ENCODE assay signal across 8 cellular contexts in the genomic region with DNA sequence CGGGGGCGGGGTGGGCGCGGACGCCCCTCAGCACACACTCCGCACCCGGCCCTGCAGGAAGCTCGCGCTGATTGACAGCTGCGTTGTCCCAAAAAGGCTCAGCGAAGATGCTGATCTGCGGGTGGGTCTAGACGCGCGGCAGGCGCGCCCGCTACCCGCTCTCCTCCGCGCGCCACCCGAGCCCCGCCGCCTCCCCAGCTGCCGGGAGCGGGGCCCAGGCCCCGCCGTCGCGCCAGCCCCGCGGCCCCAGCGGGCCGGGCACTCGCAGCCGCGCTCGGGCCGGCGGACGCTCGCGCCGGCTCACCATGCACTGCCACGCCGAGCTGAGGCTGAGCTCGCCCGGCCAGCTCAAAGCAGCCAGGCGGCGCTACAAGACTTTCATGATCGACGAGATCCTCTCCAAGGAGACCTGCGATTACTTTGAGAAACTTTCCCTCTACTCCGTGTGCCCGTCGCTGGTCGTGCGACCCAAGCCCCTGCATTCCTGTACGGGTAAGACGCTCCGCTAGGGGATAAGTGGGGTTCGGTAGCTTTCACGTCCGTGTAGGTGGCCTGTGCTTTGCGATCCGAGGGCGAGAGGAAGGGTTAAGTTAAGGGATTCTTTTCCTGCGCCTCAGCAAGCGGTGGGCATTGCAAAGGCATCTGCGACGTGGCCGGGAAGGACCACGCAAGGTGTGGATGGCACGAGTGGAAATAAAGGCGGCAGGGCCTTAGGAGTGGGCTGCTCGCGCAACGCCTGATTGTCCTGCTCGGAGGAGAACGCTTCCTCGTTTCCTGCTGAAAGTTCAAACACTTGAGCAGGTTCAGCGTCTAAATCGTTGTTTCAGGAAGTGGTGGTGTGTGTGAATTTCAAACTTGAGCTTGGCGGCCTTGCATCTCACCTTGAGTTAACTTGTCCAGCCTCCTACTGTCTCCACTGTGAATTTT. TPM values are rescaled to one million over a fixed set of nuclear protein-coding genes. Genes with fewer than 3 reads are reported as not detected.
DNase-seq lines count a peak whose midpoint lies in the region; ATAC-seq and TF ChIP-seq lines count a peak whose summit lies in the region.

Gene BARX2, plus strand, starts transcription at position 118 of the 927 bp plus-strand sequence. Its CDS starts 188 bp downstream, at position 306.

- H3K79me1 ChIP-seq in IMR-90 (ENCODE audit: low read depth in 1 of 2, low read length in 2 of 2): no peaks in the 10 kb centered on the region

- no peaks in the 10 kb centered on the region for H3K9me3 ChIP-seq in IMR-90 (ENCODE audit: control insufficient read depth, insufficient read depth, low read length)

- intact Hi-C loops in IMR-90 (cut with micrococcal nuclease): loop anchor here (5.0 kb wide), 1 partner anchor 321 kb away; no protein-coding TSS in a partner anchor

- peaks cover 2% of the 10 kb centered on the region; the same call in 1 of the 2 replicates for H3K4me1 ChIP-seq in IMR-90 (ENCODE audit: control insufficient read depth, insufficient read depth, low read length)

- DNase-seq in DMS53 (lab: John Stamatoyannopoulos, UW) (peak; percentile 92), IMR-90 (peak; percentile 54), fibroblast of pulmonary artery (ENCODE audit: low read depth) (peak; percentile 66), neural crest cell (ENCODE audit: low read depth, low spot score) (peak; percentile 49)
- peak; percentile 27 for DNase-seq in activated CD4-positive, alpha-beta memory T cell treated with anti-CD3 and anti-CD28 coated beads, Interleukin-2, amount 10 ng/mL, durations not matched to agents 7 days and 5 days
- DNase-seq in stimulated activated naive CD4-positive, alpha-beta T cell (lab: John Stamatoyannopoulos, UW): no peak

- H3K4me3 ChIP-seq in IMR-90 (ENCODE audit: insufficient read depth, low read depth, low read length) (no peak within 1 kb of the TSS), fibroblast of pulmonary artery (replicated peaks; ENCODE audit: low read depth, low read length) (no peak within 1 kb of the TSS)

- no peak within 1 kb of the TSS for H4K5ac ChIP-seq in IMR-90 (ENCODE audit: low read depth, low read length)

- H2BK120ac ChIP-seq in IMR-90 (ENCODE audit: low read depth, low read length): no peak within 1 kb of the TSS

- no peak within 1 kb of the TSS for H4K8ac ChIP-seq in IMR-90 (ENCODE audit: low read depth in 2 of 2, low read length in 2 of 2)

- TF ChIP-seq RAD21 in IMR-90 (IDR thresholded peaks at IDR 0.05; ENCODE audit: low read length): peak; percentile 58

- 0% methylated on average over 26 of the region's 85 CpGs; no CpG with 5 or more reads in 1 of the 2 experiments for WGBS in IMR-90 (ENCODE audit: extremely low coverage in 2 of 2, insufficient read length in 1 of 2), 2 experiments

- H2BK20ac ChIP-seq in IMR-90 (ENCODE audit: low read depth, low read length): no peak within 1 kb of the TSS

- no peak within 1 kb of the TSS for H2BK5ac ChIP-seq in IMR-90 (ENCODE audit: low read depth, low read length, poor library complexity, severe bottlenecking)

- H2BK15ac ChIP-seq in IMR-90 (ENCODE audit: low read depth, low read length): no peak within 1 kb of the TSS

- H3K9me1 ChIP-seq in IMR-90 (ENCODE audit: insufficient read depth, low read length): no peaks in the 10 kb centered on the region

- H3K27me3 Mint-ChIP-seq in activated CD4-positive, alpha-beta memory T cell treated with anti-CD3 and anti-CD28 coated beads, Interleukin-2, amount 10 ng/mL, durations not matched to agents 7 days and 5 days: peaks cover 73% of the 10 kb centered on the region
- H3K27me3 Mint-ChIP-seq in neural crest cell (ENCODE audit: low read depth): peaks cover 93% of the 10 kb centered on the region

- peaks cover 3% of the 10 kb centered on the region for H3K36me3 Mint-ChIP-seq in activated CD4-positive, alpha-beta memory T cell treated with anti-CD3 and anti-CD28 coated beads, Interleukin-2, amount 10 ng/mL, durations not matched to agents 7 days and 5 days (ENCODE audit: low read depth)
- no peaks in the 10 kb centered on the region for H3K36me3 Mint-ChIP-seq in neural crest cell (ENCODE audit: low read depth)

- no peak within 1 kb of the TSS for H3K27ac Mint-ChIP-seq in activated CD4-positive, alpha-beta memory T cell treated with anti-CD3 and anti-CD28 coated beads, Interleukin-2, amount 10 ng/mL, durations not matched to agents 7 days and 5 days
- no peak within 1 kb of the TSS for H3K27ac Mint-ChIP-seq in neural crest cell (ENCODE audit: unreplicated experiment)

- H3K23ac ChIP-seq in IMR-90 (ENCODE audit: low read depth, low read length): no peak within 1 kb of the TSS

- peaks cover 66% of the 10 kb centered on the region for H3K27me3 ChIP-seq in IMR-90 (ENCODE audit: control insufficient read depth, insufficient read depth, low read length)

- peaks cover 28% of the 10 kb centered on the region for H3K4me1 Mint-ChIP-seq in activated CD4-positive, alpha-beta memory T cell treated with anti-CD3 and anti-CD28 coated beads, Interleukin-2, amount 10 ng/mL, durations not matched to agents 7 days and 5 days
- H3K4me1 Mint-ChIP-seq in neural crest cell: peaks cover 30% of the 10 kb centered on the region

- H3K14ac ChIP-seq in IMR-90 (replicated peaks; ENCODE audit: low read depth, low read length): no peak within 1 kb of the TSS

- H4K20me1 ChIP-seq in IMR-90 (ENCODE audit: insufficient read depth, low read length): no peaks in the 10 kb centered on the region

- H3K36me3 ChIP-seq in IMR-90 (ENCODE audit: control insufficient read depth, insufficient read depth, low read length): no peaks in the 10 kb centered on the region

- H2AK5ac ChIP-seq in IMR-90 (ENCODE audit: low read depth, low read length): no peak within 1 kb of the TSS

- H3K56ac ChIP-seq in IMR-90 (ENCODE audit: extremely low read depth, insufficient read depth, low read length): no peak within 1 kb of the TSS

- in situ Hi-C loops in IMR-90 (cut with MboI; ENCODE audit: low sequenced_read_pairs): loop anchor here (5.0 kb wide), 1 partner anchor 321 kb away; no protein-coding TSS in a partner anchor

- POLR2A ChIA-PET in IMR-90 (lab: Charles Lee; ENCODE audit: unreplicated experiment): interaction anchor here (0.6 kb wide), 1 partner anchor 253 kb away, joined by 3 read pairs; no protein-coding TSS in a partner anchor
- POLR2A ChIA-PET in activated CD4-positive, alpha-beta memory T cell treated with anti-CD3 and anti-CD28 coated beads, Interleukin-2, amount 10 ng/mL, durations not matched to agents 7 days and 5 days (lab: Charles Lee): no interaction called here

- H3K9ac ChIP-seq in IMR-90 (ENCODE audit: low read depth, low read length): no peak within 1 kb of the TSS

- no peak within 1 kb of the TSS for H3K18ac ChIP-seq in IMR-90 (ENCODE audit: low read depth, low read length)

- no peak for TF ChIP-seq POLR2A in IMR-90 (IDR thresholded peaks at IDR 0.05; ENCODE audit: low read depth, low read length)

- TF ChIP-seq CTCF in IMR-90 (conservative IDR thresholded peaks at IDR 0.05; ENCODE audit: low read depth, low read length) (peak; percentile 57), fibroblast of pulmonary artery (IDR thresholded peaks at IDR 0.05; ENCODE audit: low read length, missing control alignments) (peak; percentile 52), neural crest cell (conservative IDR thresholded peaks at IDR 0.05) (peak; percentile 59)

- BruUV-seq in IMR-90 (replicated peaks; lab: Mats Ljungman, UMichigan): no TSS peak

- peak within 1 kb of the TSS; percentile 49 for H3K4me2 ChIP-seq in IMR-90 (ENCODE audit: low read depth, low read length)

- no peaks in the 10 kb centered on the region for H3K9me3 Mint-ChIP-seq in activated CD4-positive, alpha-beta memory T cell treated with anti-CD3 and anti-CD28 coated beads, Interleukin-2, amount 10 ng/mL, durations not matched to agents 7 days and 5 days
- H3K9me3 Mint-ChIP-seq in neural crest cell: no peaks in the 10 kb centered on the region

- CTCF ChIA-PET in IMR-90 (lab: Yijun Ruan, JAX): interaction anchor here (0.7 to 1.0 kb wide), 3 partner anchors 33 to 375 kb away, joined by 3 read pairs; no protein-coding TSS in a partner anchor
- CTCF ChIA-PET in activated CD4-positive, alpha-beta memory T cell treated with anti-CD3 and anti-CD28 coated beads, Interleukin-2, amount 10 ng/mL, durations not matched to agents 7 days and 5 days (lab: Charles Lee): interaction anchor here (0.7 to 1.9 kb wide), 5 partner anchors 9 to 1474 kb away, joined by 3 to 7 read pairs (median 5); no protein-coding TSS in a partner anchor

- ATAC-seq in IMR-90 (ENCODE audit: low read depth): peak; percentile 83
- ATAC-seq in HG02870 (IDR thresholded peaks at IDR 0.05; ENCODE audit: unreplicated experiment): no peak
- no peak for ATAC-seq in GM21423 (IDR thresholded peaks at IDR 0.05; ENCODE audit: unreplicated experiment)

- peak within 1 kb of the TSS; percentile 34 for H3K4me3 Mint-ChIP-seq in activated CD4-positive, alpha-beta memory T cell treated with anti-CD3 and anti-CD28 coated beads, Interleukin-2, amount 10 ng/mL, durations not matched to agents 7 days and 5 days
- peak within 1 kb of the TSS; percentile 79 for H3K4me3 Mint-ChIP-seq in neural crest cell

- H4K91ac ChIP-seq in IMR-90 (ENCODE audit: insufficient read depth, low read depth, low read length): no peak within 1 kb of the TSS

- H2AK9ac ChIP-seq in IMR-90 (replicated peaks; ENCODE audit: low read depth, low read length, poor library complexity): peak within 1 kb of the TSS; percentile 32

- dilution Hi-C loops in IMR-90 (cut with HindIII; ENCODE audit: low sequenced_read_pairs, unreplicated experiment): no loop called here

- no peak within 1 kb of the TSS for H3K27ac ChIP-seq in IMR-90 (ENCODE audit: insufficient read depth, low read length)

- no peak within 1 kb of the TSS for H3K4ac ChIP-seq in IMR-90 (ENCODE audit: low read depth, low read length)

- peak within 1 kb of the TSS; percentile 85 for H2AFZ ChIP-seq in IMR-90 (replicated peaks; ENCODE audit: low read length, poor library complexity)

TF ChIP-seq in IMR-90, 13 proteins besides CTCF, POLR2A, EP300 and RAD21:
- TF ChIP-seq MAZ (IDR thresholded peaks at IDR 0.05; ENCODE audit: borderline replicate concordance, low read depth, low read length): no peak
- TF ChIP-seq MXI1 (IDR thresholded peaks at IDR 0.05; ENCODE audit: borderline replicate concordance, low read depth, low read length): no peak
- no peak for TF ChIP-seq BHLHE40 (IDR thresholded peaks at IDR 0.05; ENCODE audit: low read depth, low read length)
- no peak for TF ChIP-seq FOS (IDR thresholded peaks at IDR 0.05; ENCODE audit: low read depth, low read length)
- TF ChIP-seq NFE2L2 (IDR thresholded peaks at IDR 0.05; ENCODE audit: low read depth, low read length): no peak
- TF ChIP-seq RCOR1 (IDR thresholded peaks at IDR 0.05; ENCODE audit: insufficient replicate concordance, low read length): no peak
- TF ChIP-seq SMC3 (IDR thresholded peaks at IDR 0.05; ENCODE audit: low read depth, low read length): peak; percentile 56
- TF ChIP-seq RFX5 (IDR thresholded peaks at IDR 0.05; ENCODE audit: low read depth, low read length): no peak
TF ChIP-seq in IMR-90: peak in this region for 1.

RNA-seq across cellular contexts. Expression of gene BARX2, which starts in this region (rescaled TPM):
- total RNA-seq in IMR-90 (2012; rRNA removed): not detected in 2 replicates
- not detected in 2 replicates for polyA plus RNA-seq in IMR-90 (2012; rRNA removed)
- not detected in 2 replicates for polyA plus RNA-seq in IMR-90 (2012; cell fraction: cytosol; rRNA removed)
- not detected in 2 replicates for polyA plus RNA-seq in IMR-90 (2012; cell fraction: nucleus; rRNA removed; ENCODE audit: low replicate concordance)
- total RNA-seq in activated CD4-positive, alpha-beta memory T cell treated with anti-CD3 and anti-CD28 coated beads, Interleukin-2, amount 10 ng/mL, durations not matched to agents 7 days and 5 days: not detected
- total RNA-seq in neural crest cell: not detected in 2 replicates

Comparison
In these comparisons a context has a peak if more than half of its experiments do, and no peak if none do; other contexts are left out.
1. Peak in DNase-seq, ATAC-seq and H3K4me2 ChIP-seq in IMR-90; RNA of the gene not detected or under 1 TPM.
2. Peak in DNase-seq in activated CD4-positive, alpha-beta memory T cell treated with anti-CD3 and anti-CD28 coated beads, Interleukin-2, amount 10 ng/mL, durations not matched to agents 7 days and 5 days; RNA of the gene not detected or under 1 TPM.
3. Peak in DNase-seq in neural crest cell; RNA of the gene not detected or under 1 TPM.
4. DNase-seq: peak in DMS53 (single experiment) and fibroblast of pulmonary artery (single experiment); none in stimulated activated naive CD4-positive, alpha-beta T cell (0 of 6).
5. Peak in every context shown above with its lines, with median percentiles within 50 percentile points of each other: CTCF ChIP-seq.